26 cellular contexts compared by ENCODE assay signal in genomic region chr2:202548240-202548639, GRCh38.
A peak's percentile ranks its signal among the peaks of the same experiment; 100 is the strongest.
DNase-seq lines count a peak whose midpoint lies in the region; ATAC-seq, FAIRE-seq and TF ChIP-seq lines count a peak whose summit lies in the region.
"Had no signal": no experiment of that assay in that cellular context is flagged by ENCODE, and none has a peak within 500 bp of the region (broad histone marks: within the 10 kb centered on the region; RNA-seq: fewer than 3 reads in every experiment).

No MANE protein-coding gene starts in this region.

- no peak for TF ChIP-seq POLR2A in HepG2 (IDR thresholded peaks at IDR 0.05; ENCODE audit: insufficient read depth in 1 of 2, low read depth in 2 of 2, low read length in 2 of 2)
- no peak for TF ChIP-seq POLR2A in right lobe of liver (IDR thresholded peaks at IDR 0.05)
- no peak for TF ChIP-seq POLR2A in GM12878 (IDR thresholded peaks at IDR 0.05; ENCODE audit: low read depth, low read length)
- TF ChIP-seq POLR2A in sigmoid colon (IDR thresholded peaks at IDR 0.05) = no peak

- no peak for TF ChIP-seq RAD21 in HepG2 (CRISPR knock-in tag; IDR thresholded peaks at IDR 0.05)
- TF ChIP-seq RAD21 in GM12878 (IDR thresholded peaks at IDR 0.05; ENCODE audit: insufficient read depth, low read depth, low read length) = no peak

- no peaks in the 10 kb centered on the region for H3K27me3 Mint-ChIP-seq in nephron progenitor cell (ENCODE audit: low read depth, poor library complexity)
- H3K27me3 Mint-ChIP-seq: B cell; CD4-positive, alpha-beta T cell had no signal

- CTCF ChIA-PET in HepG2 (lab: Yijun Ruan, JAX; ENCODE audit: low intra/inter-chr PET ratio, low total read pairs) (no interaction called here), GM12878 (lab: Yijun Ruan, JAX) (interaction anchor here (1.4 kb wide), 1 partner anchor 12 kb away, joined by 4 read pairs; no protein-coding TSS in a partner anchor)

- H3K36me3 Mint-ChIP-seq in nephron progenitor cell (ENCODE audit: low read depth) = peaks cover 49% of the 10 kb centered on the region

- H3K27ac ChIP-seq in HepG2 (ENCODE audit: extremely low read length, insufficient read depth, low read length) (no peak overlapping the region), right lobe of liver (no peak overlapping the region), GM12878 (ENCODE audit: control insufficient read depth, insufficient read depth) (no peak overlapping the region), sigmoid colon (no peak overlapping the region)
- H3K27ac ChIP-seq: 22Rv1; A549; BLaER1 treated with 17β-estradiol and CSF1 and Interleukin-3, amounts not matched to agents 10 nM and 100 nM; C4-2B had no signal

- no peaks in the 10 kb centered on the region for H3K27me3 ChIP-seq in HepG2 (ENCODE audit: control insufficient read depth in 1 of 2, insufficient read depth in 2 of 2, low read length in 2 of 2)
- H3K27me3 ChIP-seq in right lobe of liver = no peaks in the 10 kb centered on the region
- no peaks in the 10 kb centered on the region for H3K27me3 ChIP-seq in GM12878 (replicated peaks in 1 of 2; ENCODE audit: control insufficient read depth in 2 of 2, insufficient read depth in 2 of 2, low read length in 1 of 2)
- no peaks in the 10 kb centered on the region for H3K27me3 ChIP-seq in sigmoid colon
- H3K27me3 ChIP-seq: BLaER1 treated with 17β-estradiol and CSF1 and Interleukin-3, amounts not matched to agents 10 nM and 100 nM had no signal

- H3K4me3 Mint-ChIP-seq in nephron progenitor cell = no peak overlapping the region
- H3K4me3 Mint-ChIP-seq: B cell; CD4-positive, alpha-beta T cell; CD8-positive, alpha-beta T cell had no signal

- H3K79me2 ChIP-seq in HepG2 (ENCODE audit: insufficient read depth, low read length) (no peaks in the 10 kb centered on the region), GM12878 (ENCODE audit: control insufficient read depth, insufficient read depth, low read length) (no peaks in the 10 kb centered on the region)

- no peak for TF ChIP-seq EP300 in HepG2 (IDR thresholded peaks at IDR 0.05; ENCODE audit: low read depth in 2 of 2, low read length in 2 of 2)
- TF ChIP-seq EP300 in HepG2 (CRISPR knock-in tag; IDR thresholded peaks at IDR 0.05; ENCODE audit: borderline replicate concordance) = no peak
- TF ChIP-seq EP300 in GM12878 (IDR thresholded peaks at IDR 0.05; ENCODE audit: borderline replicate concordance in 1 of 2, control insufficient read depth in 1 of 2, low read depth in 2 of 2, low read length in 2 of 2) = no peak
- TF ChIP-seq EP300 in sigmoid colon (IDR thresholded peaks at IDR 0.05) = no peak

- in situ Hi-C loops in HepG2 (cut with HindIII; ENCODE audit: extremely low pct_ligation_motif_present, low pct_unique_long_range_greater_than_20kb) (no loop called here), GM12878 (cut with MboI) (no loop called here)

- POLR2A ChIA-PET in HepG2 (lab: Yijun Ruan, JAX) = no interaction called here
- POLR2A ChIA-PET in GM12878 (lab: Charles Lee) = interaction anchor here (0.7 kb wide), 1 partner anchor 167 kb away, joined by 7 read pairs; no protein-coding TSS in a partner anchor

- WGBS in HepG2 (ENCODE audit: low lambda C conversion rate) = 96% methylated on average over 2 of the region's 2 CpGs
- 88% methylated on average over 2 of the region's 2 CpGs for WGBS in right lobe of liver (ENCODE audit: insufficient coverage, low coverage, low lambda C conversion rate, missing lambda C conversion rate)
- WGBS in GM12878 (ENCODE audit: insufficient coverage, insufficient replicate concordance, low lambda C conversion rate, missing lambda C conversion rate) = 92% methylated on average over 2 of the region's 2 CpGs
- WGBS in sigmoid colon, 2 donors = 78 to 87% methylated on average over 2 of the region's 2 CpGs

- SMC1A ChIA-PET in GM12878 (lab: Charles Lee; ENCODE audit: uncharacterized antibody, unreplicated experiment) = no interaction called here

- ATAC-seq in HepG2 (no peak), right lobe of liver (no peak), GM12878 (no peak), GM18517 (IDR thresholded peaks at IDR 0.05; ENCODE audit: unreplicated experiment) (no peak)
- ATAC-seq: A549; CD8-positive, alpha-beta T cell had no signal

- H3K4me2 ChIP-seq in HepG2 (ENCODE audit: low read depth, low read length) (no peak overlapping the region), GM12878 (ENCODE audit: control insufficient read depth, insufficient read depth) (no peak overlapping the region)
- H3K4me2 ChIP-seq: A549; BLaER1 treated with 17β-estradiol and CSF1 and Interleukin-3, amounts not matched to agents 10 nM and 100 nM had no signal

- DNase-seq in HepG2 (ENCODE audit: low spot score) (no peak), right lobe of liver (no peak), GM12878 (ENCODE audit: low read depth, low spot score) (no peak), nephron progenitor cell (no peak), D721Med (ENCODE audit: insufficient read length, low spot score) (no peak), sigmoid colon (no peak)
- DNase-seq: AML-193; Caco-2; Calu3; CD4-positive, alpha-beta T cell; CD8-positive, alpha-beta T cell; DMS 273 treated with DMSO at 0.1 percent for 48 hours; DMS153; DMS53; DMS79; DND-41; EL; GDM1 had no signal

- RAD21 ChIA-PET in GM12878 (lab: Charles Lee; ENCODE audit: unreplicated experiment) = no interaction called here

- H3K9ac ChIP-seq in HepG2 (ENCODE audit: insufficient read depth, low read depth, low read length) (no peak overlapping the region), GM12878 (ENCODE audit: control insufficient read depth, insufficient read depth, low read length) (no peak overlapping the region)
- H3K9ac ChIP-seq: BLaER1 treated with 17β-estradiol and CSF1 and Interleukin-3, amounts not matched to agents 10 nM and 100 nM had no signal

- H2AFZ ChIP-seq in HepG2 (ENCODE audit: low read length) (no peak overlapping the region), GM12878 (ENCODE audit: control insufficient read depth, low read depth, low read length) (no peak overlapping the region)

- intact Hi-C loops in HepG2 (cut with micrococcal nuclease; ENCODE audit: unreplicated experiment) (no loop called here), right lobe of liver (cut with DNase I) (no loop called here), GM12878 (cut with micrococcal nuclease; ENCODE audit: unreplicated experiment) (no loop called here), sigmoid colon (cut with DNase I) (no loop called here)

- no peaks in the 10 kb centered on the region for H3K9me3 Mint-ChIP-seq in nephron progenitor cell
- H3K9me3 Mint-ChIP-seq: CD4-positive, alpha-beta T cell; CD8-positive, alpha-beta T cell had no signal

- TF ChIP-seq CTCF in HepG2 (CRISPR knock-in tag; IDR thresholded peaks at IDR 0.05) (no peak), right lobe of liver (IDR thresholded peaks at IDR 0.05) (no peak), GM12878 (IDR thresholded peaks at IDR 0.05 in 2 of 3, conservative IDR thresholded peaks at IDR 0.05 in 1 of 3; ENCODE audit: control insufficient read depth in 2 of 3, extremely low read depth in 1 of 3, insufficient read depth in 1 of 3, low read depth in 3 of 3, low read length in 3 of 3) (no peak), nephron progenitor cell (IDR thresholded peaks at IDR 0.05) (no peak), D721Med (IDR thresholded peaks at IDR 0.05; ENCODE audit: insufficient read depth, missing control alignments) (no peak), sigmoid colon (IDR thresholded peaks at IDR 0.05) (no peak)

- no peaks in the 10 kb centered on the region for H3K4me1 ChIP-seq in HepG2 (ENCODE audit: insufficient read depth, low read length)
- no peaks in the 10 kb centered on the region for H3K4me1 ChIP-seq in right lobe of liver
- H3K4me1 ChIP-seq in GM12878 (ENCODE audit: control insufficient read depth, insufficient read depth, low read length) = 0 out of 2 replicates have a peak, but pooled peaks cover 2% of the 10 kb centered on the region
- peaks cover 0 to 8% (median 3%) of the 10 kb centered on the region in 4 donors for H3K4me1 ChIP-seq in sigmoid colon
- H3K4me1 ChIP-seq: A549; BLaER1 treated with 17β-estradiol and CSF1 and Interleukin-3, amounts not matched to agents 10 nM and 100 nM; Caco-2 had no signal

- H3K9me3 ChIP-seq in HepG2 (ENCODE audit: low read length) (no peaks in the 10 kb centered on the region), right lobe of liver (no peaks in the 10 kb centered on the region), GM12878 (replicated peaks; ENCODE audit: control insufficient read depth, insufficient read depth, low read length) (no peaks in the 10 kb centered on the region), sigmoid colon (no peaks in the 10 kb centered on the region)
- H3K9me3 ChIP-seq: A549; BLaER1 treated with 17β-estradiol and CSF1 and Interleukin-3, amounts not matched to agents 10 nM and 100 nM; Caco-2 had no signal

- BruUV-seq in HepG2 (replicated peaks; lab: Mats Ljungman, UMichigan) (no TSS peak), GM12878 (replicated peaks; lab: Mats Ljungman, UMichigan) (no TSS peak)

- H3K36me3 ChIP-seq in HepG2 (replicated peaks in 1 of 2; ENCODE audit: control insufficient read depth in 1 of 2, insufficient read depth in 2 of 2, low read length in 2 of 2) (peaks cover 2 to 7% of the 10 kb centered on the region in 2 experiments; a peak in 3 of 5 replicates), right lobe of liver (peaks cover 0 to 7% (median 3%) of the 10 kb centered on the region in 4 donors), GM12878 (ENCODE audit: control insufficient read depth in 2 of 2, insufficient read depth in 2 of 2, low read length in 1 of 2) (peaks cover 0 to 6% of the 10 kb centered on the region in 2 experiments; a peak in 2 of 4 replicates), sigmoid colon (peaks cover 0 to 9% (median 2%) of the 10 kb centered on the region in 4 donors)

- H3K4me3 ChIP-seq in HepG2 (replicated peaks in 1 of 3; ENCODE audit: insufficient read depth in 1 of 3, low read depth in 2 of 3, low read length in 3 of 3) = no peak overlapping the region
- no peak overlapping the region for H3K4me3 ChIP-seq in right lobe of liver
- no peak overlapping the region for H3K4me3 ChIP-seq in GM12878
- H3K4me3 ChIP-seq in sigmoid colon = no peak overlapping the region
- H3K4me3 ChIP-seq: A549; BLaER1 treated with 17β-estradiol and CSF1 and Interleukin-3, amounts not matched to agents 10 nM and 100 nM had no signal

- H4K20me1 ChIP-seq in HepG2 (ENCODE audit: insufficient read depth, low read length) (no peaks in the 10 kb centered on the region), GM12878 (ENCODE audit: control insufficient read depth, insufficient read depth) (no peaks in the 10 kb centered on the region)
- H4K20me1 ChIP-seq: BLaER1 treated with 17β-estradiol and CSF1 and Interleukin-3, amounts not matched to agents 10 nM and 100 nM had no signal

- no peak for FAIRE-seq in HepG2 (lab: Jason Lieb, UNC)
- peak; percentile 23 for FAIRE-seq in GM12878 (lab: Jason Lieb, UNC)
- no peak for FAIRE-seq in D721Med (lab: Jason Lieb, UNC)
- FAIRE-seq: A549, GM12891, GM19239 had no signal

- peak overlapping the region; percentile 22 for H3K27ac Mint-ChIP-seq in nephron progenitor cell
- H3K27ac Mint-ChIP-seq: B cell; CD4-positive, alpha-beta T cell; CD8-positive, alpha-beta T cell had no signal

- no peaks in the 10 kb centered on the region for H3K4me1 Mint-ChIP-seq in nephron progenitor cell
- H3K4me1 Mint-ChIP-seq: B cell had no signal

TF ChIP-seq in HepG2, 621 proteins besides CTCF, POLR2A, EP300 and RAD21 (continues in another document):
- TF ChIP-seq ZNF121 (CRISPR knock-in tag; IDR thresholded peaks at IDR 0.05) = peak; percentile 72

TF ChIP-seq in GM12878, 131 proteins besides CTCF, POLR2A, EP300 and RAD21 (continues in another document):
- no peak for TF ChIP-seq STAT3 (IDR thresholded peaks at IDR 0.05; ENCODE audit: low read depth, low read length)
